1 cellular context compared by ENCODE assay signal in the genomic region with DNA sequence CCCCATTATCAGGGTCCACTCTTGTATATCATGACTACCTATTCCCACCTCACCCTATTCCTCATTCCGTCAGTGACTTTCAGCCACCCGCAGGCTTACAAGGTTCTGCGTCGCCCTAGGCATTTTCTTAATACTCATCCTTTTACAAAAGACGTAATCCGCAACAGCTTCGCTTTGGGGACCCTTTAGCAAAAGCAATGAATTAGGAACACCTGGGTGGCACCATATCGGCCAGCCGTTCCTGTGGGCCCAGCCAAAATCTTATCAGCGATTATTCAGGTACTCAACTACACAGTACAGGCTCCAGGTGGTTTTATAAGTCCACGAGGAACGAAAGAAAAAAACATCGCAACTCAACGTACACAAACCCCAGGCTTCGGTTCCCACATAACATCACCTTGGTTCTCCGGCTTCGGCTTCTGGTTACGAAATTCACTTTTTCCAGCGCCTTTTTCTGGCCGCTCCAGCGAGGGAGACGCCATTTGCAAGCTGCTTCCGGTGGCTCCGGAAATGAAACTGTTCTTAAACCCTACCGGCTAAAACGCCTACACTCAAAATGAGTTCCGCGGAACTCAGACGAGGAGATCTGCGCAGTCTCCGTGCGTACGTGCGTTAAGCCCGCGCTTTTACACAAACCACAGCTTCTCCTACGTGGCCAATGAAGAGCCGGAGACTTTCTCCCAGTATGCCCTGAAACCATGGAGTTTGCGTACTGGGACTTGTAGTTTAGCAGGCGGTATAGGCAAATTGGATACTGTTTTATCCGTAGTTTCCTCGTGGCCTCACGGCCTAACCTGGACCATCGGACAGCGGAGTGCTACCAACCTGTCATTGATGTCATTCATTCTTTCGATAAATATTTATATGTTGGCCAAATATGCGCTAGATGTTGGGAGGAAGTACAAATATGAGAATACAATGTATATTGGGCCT.
TF ChIP-seq lines count a peak whose summit lies in the region.

A gene (minus strand): TSS at position 494 of the 933 bp plus-strand sequence. CDS start 12 bp downstream, at position 482.

TF ChIP-seq in WTC11, 78 proteins besides CTCF, POLR2A, EP300 and RAD21 (continued from another document and continues in another):
- TF ChIP-seq, protein P1, sequence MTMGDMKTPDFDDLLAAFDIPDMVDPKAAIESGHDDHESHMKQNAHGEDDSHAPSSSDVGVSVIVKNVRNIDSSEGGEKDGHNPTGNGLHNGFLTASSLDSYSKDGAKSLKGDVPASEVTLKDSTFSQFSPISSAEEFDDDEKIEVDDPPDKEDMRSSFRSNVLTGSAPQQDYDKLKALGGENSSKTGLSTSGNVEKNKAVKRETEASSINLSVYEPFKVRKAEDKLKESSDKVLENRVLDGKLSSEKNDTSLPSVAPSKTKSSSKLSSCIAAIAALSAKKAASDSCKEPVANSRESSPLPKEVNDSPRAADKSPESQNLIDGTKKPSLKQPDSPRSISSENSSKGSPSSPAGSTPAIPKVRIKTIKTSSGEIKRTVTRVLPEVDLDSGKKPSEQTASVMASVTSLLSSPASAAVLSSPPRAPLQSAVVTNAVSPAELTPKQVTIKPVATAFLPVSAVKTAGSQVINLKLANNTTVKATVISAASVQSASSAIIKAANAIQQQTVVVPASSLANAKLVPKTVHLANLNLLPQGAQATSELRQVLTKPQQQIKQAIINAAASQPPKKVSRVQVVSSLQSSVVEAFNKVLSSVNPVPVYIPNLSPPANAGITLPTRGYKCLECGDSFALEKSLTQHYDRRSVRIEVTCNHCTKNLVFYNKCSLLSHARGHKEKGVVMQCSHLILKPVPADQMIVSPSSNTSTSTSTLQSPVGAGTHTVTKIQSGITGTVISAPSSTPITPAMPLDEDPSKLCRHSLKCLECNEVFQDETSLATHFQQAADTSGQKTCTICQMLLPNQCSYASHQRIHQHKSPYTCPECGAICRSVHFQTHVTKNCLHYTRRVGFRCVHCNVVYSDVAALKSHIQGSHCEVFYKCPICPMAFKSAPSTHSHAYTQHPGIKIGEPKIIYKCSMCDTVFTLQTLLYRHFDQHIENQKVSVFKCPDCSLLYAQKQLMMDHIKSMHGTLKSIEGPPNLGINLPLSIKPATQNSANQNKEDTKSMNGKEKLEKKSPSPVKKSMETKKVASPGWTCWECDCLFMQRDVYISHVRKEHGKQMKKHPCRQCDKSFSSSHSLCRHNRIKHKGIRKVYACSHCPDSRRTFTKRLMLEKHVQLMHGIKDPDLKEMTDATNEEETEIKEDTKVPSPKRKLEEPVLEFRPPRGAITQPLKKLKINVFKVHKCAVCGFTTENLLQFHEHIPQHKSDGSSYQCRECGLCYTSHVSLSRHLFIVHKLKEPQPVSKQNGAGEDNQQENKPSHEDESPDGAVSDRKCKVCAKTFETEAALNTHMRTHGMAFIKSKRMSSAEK (CRISPR knock-in tag; IDR thresholded peaks at IDR 0.05; ENCODE audit: borderline replicate concordance): no peak
- TF ChIP-seq, protein P2, sequence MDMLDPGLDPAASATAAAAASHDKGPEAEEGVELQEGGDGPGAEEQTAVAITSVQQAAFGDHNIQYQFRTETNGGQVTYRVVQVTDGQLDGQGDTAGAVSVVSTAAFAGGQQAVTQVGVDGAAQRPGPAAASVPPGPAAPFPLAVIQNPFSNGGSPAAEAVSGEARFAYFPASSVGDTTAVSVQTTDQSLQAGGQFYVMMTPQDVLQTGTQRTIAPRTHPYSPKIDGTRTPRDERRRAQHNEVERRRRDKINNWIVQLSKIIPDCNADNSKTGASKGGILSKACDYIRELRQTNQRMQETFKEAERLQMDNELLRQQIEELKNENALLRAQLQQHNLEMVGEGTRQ (CRISPR knock-in tag; IDR thresholded peaks at IDR 0.05): no peak
- TF ChIP-seq, protein P3, sequence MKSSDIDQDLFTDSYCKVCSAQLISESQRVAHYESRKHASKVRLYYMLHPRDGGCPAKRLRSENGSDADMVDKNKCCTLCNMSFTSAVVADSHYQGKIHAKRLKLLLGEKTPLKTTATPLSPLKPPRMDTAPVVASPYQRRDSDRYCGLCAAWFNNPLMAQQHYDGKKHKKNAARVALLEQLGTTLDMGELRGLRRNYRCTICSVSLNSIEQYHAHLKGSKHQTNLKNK (CRISPR knock-in tag; IDR thresholded peaks at IDR 0.05): no peak
- TF ChIP-seq, protein P4, sequence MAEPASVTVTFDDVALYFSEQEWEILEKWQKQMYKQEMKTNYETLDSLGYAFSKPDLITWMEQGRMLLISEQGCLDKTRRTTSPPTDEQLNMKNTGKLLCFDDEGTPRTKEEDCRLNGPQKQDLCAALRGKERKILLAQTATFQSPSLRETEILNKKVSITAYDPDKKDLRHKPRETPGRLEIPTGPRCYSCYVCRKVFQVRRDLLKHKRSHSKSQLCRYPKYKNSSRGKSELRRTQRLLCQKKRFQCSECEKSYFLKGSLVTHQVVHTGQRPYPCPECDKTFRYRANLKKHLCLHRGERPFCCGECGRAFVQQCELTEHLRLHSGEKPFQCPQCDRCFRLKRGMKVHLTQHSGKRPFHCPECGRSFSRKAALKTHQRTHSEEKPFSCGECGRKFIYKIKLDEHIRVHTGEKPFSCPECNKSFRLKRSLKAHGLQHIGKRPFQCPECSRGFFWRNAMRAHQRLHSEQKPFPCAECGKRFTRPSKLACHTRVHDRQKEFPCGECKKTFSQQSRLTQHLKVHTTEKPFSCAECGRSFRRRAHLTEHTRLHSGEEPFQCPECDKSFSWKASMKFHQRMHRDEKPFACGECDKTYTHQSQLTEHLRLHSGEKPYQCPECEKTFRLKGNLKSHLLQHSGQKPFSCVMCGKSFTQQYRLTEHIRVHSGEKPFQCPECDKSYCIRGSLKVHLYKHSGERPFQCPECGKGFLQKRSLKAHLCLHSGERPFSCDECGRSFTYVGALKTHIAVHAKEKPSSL (CRISPR knock-in tag; conservative IDR thresholded peaks at IDR 0.05): no peak
- TF ChIP-seq JUN (CRISPR knock-in tag; IDR thresholded peaks at IDR 0.05) (no peak), GABPB1 (CRISPR knock-in tag; IDR thresholded peaks at IDR 0.05) (peak; percentile 74), ETV6 (CRISPR knock-in tag; IDR thresholded peaks at IDR 0.05) (peak; percentile 86), JAZF1 (CRISPR knock-in tag; IDR thresholded peaks at IDR 0.05) (no peak), TCF7 (CRISPR knock-in tag; IDR thresholded peaks at IDR 0.05; ENCODE audit: low read depth) (no peak), ZBTB21 (CRISPR knock-in tag; IDR thresholded peaks at IDR 0.05; ENCODE audit: borderline replicate concordance) (no peak), ZNF121 (CRISPR knock-in tag; IDR thresholded peaks at IDR 0.05) (no peak), HMGA2 (CRISPR knock-in tag; IDR thresholded peaks at IDR 0.05) (no peak), RELA (CRISPR knock-in tag; IDR thresholded peaks at IDR 0.05; ENCODE audit: borderline replicate concordance) (no peak), SMAD4 (CRISPR knock-in tag; IDR thresholded peaks at IDR 0.05) (no peak), TEAD1 (CRISPR knock-in tag; IDR thresholded peaks at IDR 0.05) (no peak), ZNF138 (CRISPR knock-in tag; conservative IDR thresholded peaks at IDR 0.05) (no peak), KAT7 (CRISPR knock-in tag; IDR thresholded peaks at IDR 0.05; ENCODE audit: borderline replicate concordance) (no peak), SMAD3 (CRISPR knock-in tag; IDR thresholded peaks at IDR 0.05; ENCODE audit: borderline replicate concordance) (no peak), PRRX2 (CRISPR knock-in tag; IDR thresholded peaks at IDR 0.05) (no peak), MXD4 (CRISPR knock-in tag; IDR thresholded peaks at IDR 0.05; ENCODE audit: borderline replicate concordance) (no peak), ZNF219 (CRISPR knock-in tag; IDR thresholded peaks at IDR 0.05; ENCODE audit: borderline replicate concordance) (no peak), ESRRA (CRISPR knock-in tag; IDR thresholded peaks at IDR 0.05; ENCODE audit: borderline replicate concordance) (no peak)
- TF ChIP-seq, protein P5, sequence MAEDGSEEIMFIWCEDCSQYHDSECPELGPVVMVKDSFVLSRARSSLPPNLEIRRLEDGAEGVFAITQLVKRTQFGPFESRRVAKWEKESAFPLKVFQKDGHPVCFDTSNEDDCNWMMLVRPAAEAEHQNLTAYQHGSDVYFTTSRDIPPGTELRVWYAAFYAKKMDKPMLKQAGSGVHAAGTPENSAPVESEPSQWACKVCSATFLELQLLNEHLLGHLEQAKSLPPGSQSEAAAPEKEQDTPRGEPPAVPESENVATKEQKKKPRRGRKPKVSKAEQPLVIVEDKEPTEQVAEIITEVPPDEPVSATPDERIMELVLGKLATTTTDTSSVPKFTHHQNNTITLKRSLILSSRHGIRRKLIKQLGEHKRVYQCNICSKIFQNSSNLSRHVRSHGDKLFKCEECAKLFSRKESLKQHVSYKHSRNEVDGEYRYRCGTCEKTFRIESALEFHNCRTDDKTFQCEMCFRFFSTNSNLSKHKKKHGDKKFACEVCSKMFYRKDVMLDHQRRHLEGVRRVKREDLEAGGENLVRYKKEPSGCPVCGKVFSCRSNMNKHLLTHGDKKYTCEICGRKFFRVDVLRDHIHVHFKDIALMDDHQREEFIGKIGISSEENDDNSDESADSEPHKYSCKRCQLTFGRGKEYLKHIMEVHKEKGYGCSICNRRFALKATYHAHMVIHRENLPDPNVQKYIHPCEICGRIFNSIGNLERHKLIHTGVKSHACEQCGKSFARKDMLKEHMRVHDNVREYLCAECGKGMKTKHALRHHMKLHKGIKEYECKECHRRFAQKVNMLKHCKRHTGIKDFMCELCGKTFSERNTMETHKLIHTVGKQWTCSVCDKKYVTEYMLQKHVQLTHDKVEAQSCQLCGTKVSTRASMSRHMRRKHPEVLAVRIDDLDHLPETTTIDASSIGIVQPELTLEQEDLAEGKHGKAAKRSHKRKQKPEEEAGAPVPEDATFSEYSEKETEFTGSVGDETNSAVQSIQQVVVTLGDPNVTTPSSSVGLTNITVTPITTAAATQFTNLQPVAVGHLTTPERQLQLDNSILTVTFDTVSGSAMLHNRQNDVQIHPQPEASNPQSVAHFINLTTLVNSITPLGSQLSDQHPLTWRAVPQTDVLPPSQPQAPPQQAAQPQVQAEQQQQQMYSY (CRISPR knock-in tag; IDR thresholded peaks at IDR 0.05): no peak
- TF ChIP-seq, protein P6, sequence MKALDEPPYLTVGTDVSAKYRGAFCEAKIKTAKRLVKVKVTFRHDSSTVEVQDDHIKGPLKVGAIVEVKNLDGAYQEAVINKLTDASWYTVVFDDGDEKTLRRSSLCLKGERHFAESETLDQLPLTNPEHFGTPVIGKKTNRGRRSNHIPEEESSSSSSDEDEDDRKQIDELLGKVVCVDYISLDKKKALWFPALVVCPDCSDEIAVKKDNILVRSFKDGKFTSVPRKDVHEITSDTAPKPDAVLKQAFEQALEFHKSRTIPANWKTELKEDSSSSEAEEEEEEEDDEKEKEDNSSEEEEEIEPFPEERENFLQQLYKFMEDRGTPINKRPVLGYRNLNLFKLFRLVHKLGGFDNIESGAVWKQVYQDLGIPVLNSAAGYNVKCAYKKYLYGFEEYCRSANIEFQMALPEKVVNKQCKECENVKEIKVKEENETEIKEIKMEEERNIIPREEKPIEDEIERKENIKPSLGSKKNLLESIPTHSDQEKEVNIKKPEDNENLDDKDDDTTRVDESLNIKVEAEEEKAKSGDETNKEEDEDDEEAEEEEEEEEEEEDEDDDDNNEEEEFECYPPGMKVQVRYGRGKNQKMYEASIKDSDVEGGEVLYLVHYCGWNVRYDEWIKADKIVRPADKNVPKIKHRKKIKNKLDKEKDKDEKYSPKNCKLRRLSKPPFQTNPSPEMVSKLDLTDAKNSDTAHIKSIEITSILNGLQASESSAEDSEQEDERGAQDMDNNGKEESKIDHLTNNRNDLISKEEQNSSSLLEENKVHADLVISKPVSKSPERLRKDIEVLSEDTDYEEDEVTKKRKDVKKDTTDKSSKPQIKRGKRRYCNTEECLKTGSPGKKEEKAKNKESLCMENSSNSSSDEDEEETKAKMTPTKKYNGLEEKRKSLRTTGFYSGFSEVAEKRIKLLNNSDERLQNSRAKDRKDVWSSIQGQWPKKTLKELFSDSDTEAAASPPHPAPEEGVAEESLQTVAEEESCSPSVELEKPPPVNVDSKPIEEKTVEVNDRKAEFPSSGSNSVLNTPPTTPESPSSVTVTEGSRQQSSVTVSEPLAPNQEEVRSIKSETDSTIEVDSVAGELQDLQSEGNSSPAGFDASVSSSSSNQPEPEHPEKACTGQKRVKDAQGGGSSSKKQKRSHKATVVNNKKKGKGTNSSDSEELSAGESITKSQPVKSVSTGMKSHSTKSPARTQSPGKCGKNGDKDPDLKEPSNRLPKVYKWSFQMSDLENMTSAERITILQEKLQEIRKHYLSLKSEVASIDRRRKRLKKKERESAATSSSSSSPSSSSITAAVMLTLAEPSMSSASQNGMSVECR (CRISPR knock-in tag; IDR thresholded peaks at IDR 0.05; ENCODE audit: borderline replicate concordance): no peak; the same call in 1 of the 2 replicates
- TF ChIP-seq, protein P7, sequence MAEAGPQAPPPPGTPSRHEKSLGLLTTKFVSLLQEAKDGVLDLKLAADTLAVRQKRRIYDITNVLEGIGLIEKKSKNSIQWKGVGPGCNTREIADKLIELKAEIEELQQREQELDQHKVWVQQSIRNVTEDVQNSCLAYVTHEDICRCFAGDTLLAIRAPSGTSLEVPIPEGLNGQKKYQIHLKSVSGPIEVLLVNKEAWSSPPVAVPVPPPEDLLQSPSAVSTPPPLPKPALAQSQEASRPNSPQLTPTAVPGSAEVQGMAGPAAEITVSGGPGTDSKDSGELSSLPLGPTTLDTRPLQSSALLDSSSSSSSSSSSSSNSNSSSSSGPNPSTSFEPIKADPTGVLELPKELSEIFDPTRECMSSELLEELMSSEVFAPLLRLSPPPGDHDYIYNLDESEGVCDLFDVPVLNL (CRISPR knock-in tag; IDR thresholded peaks at IDR 0.05; ENCODE audit: borderline replicate concordance, low read depth): no peak
- TF ChIP-seq, protein P8, sequence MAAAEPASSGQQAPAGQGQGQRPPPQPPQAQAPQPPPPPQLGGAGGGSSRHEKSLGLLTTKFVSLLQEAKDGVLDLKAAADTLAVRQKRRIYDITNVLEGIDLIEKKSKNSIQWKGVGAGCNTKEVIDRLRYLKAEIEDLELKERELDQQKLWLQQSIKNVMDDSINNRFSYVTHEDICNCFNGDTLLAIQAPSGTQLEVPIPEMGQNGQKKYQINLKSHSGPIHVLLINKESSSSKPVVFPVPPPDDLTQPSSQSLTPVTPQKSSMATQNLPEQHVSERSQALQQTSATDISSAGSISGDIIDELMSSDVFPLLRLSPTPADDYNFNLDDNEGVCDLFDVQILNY (CRISPR knock-in tag; IDR thresholded peaks at IDR 0.05): no peak; the same call in 1 of the 2 replicates
- TF ChIP-seq, protein P9, sequence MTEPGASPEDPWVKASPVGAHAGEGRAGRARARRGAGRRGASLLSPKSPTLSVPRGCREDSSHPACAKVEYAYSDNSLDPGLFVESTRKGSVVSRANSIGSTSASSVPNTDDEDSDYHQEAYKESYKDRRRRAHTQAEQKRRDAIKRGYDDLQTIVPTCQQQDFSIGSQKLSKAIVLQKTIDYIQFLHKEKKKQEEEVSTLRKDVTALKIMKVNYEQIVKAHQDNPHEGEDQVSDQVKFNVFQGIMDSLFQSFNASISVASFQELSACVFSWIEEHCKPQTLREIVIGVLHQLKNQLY (CRISPR knock-in tag; IDR thresholded peaks at IDR 0.05): no peak
- TF ChIP-seq, protein P10, sequence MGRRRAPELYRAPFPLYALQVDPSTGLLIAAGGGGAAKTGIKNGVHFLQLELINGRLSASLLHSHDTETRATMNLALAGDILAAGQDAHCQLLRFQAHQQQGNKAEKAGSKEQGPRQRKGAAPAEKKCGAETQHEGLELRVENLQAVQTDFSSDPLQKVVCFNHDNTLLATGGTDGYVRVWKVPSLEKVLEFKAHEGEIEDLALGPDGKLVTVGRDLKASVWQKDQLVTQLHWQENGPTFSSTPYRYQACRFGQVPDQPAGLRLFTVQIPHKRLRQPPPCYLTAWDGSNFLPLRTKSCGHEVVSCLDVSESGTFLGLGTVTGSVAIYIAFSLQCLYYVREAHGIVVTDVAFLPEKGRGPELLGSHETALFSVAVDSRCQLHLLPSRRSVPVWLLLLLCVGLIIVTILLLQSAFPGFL (CRISPR knock-in tag; IDR thresholded peaks at IDR 0.05; ENCODE audit: borderline replicate concordance): no peak
